ENCODE assay signal across 24 cellular contexts in the genomic region with DNA sequence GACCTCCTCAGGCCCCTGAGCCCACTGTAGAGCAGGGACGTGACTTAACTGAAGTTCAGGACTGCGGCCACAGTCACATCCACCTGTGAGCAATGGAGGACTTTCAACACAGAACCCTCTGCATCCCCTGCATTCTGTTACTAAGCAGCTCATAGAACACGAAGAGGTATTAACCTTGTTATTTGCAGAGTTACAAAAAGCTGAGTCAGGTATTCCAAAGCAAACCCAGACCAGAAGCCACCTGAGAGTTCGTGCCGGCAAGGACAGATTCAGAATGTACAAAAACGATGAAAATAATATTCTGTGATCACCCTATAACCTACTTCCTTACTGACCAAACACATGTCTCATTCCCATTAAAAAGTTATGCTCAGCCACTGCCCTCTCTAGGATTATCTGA. TPM values are rescaled to one million over a fixed set of nuclear protein-coding genes. Genes with fewer than 3 reads are reported as not detected.
"Had no signal": no experiment of that assay in that cellular context is flagged by ENCODE, and none has a peak within 500 bp of the region (broad histone marks: within the 10 kb centered on the region; RNA-seq: fewer than 3 reads in every experiment).

No MANE protein-coding gene starts in this region.

- H3K36me3 Mint-ChIP-seq: stimulated activated memory B cell treated with anti-CD40 and anti-IgM and Interleukin-4, amounts not matched to agents 10 μg/mL and 1 μg/mL and 100 μg/mL, for 72 hours had no signal

- H3K4me1 ChIP-seq: esophagus muscularis mucosa, gastroesophageal sphincter, psoas muscle, tibial nerve, upper lobe of right lung, vagina had no signal

- H3K36me3 ChIP-seq: esophagus muscularis mucosa, gastroesophageal sphincter, spleen, tibial nerve, upper lobe of right lung, vagina had no signal

- H3K4me3 ChIP-seq: coronary artery, esophagus muscularis mucosa, gastroesophageal sphincter, psoas muscle, spleen, tibial nerve, upper lobe of right lung, vagina had no signal

- DNase-seq: effector CD4-positive, alpha-beta T cell; glutamatergic neuron; immature natural killer cell; left colon; naive thymus-derived CD4-positive, alpha-beta T cell; nephron progenitor cell; psoas muscle; retina; spleen; stimulated activated CD4-positive, alpha-beta T cell treated with anti-CD3 and anti-CD28 coated beads, Interleukin-15, amount 100 ng/mL, for 24 hours; stimulated activated CD4-positive, alpha-beta T cell treated with anti-CD3 and anti-CD28 coated beads, Interleukin-1b, Interleukin-23, amount 100 ng/mL, for 48 hours; stimulated activated CD4-positive, alpha-beta T cell treated with anti-CD3 and anti-CD28 coated beads, Interleukin-4, amount 100 ng/mL, for 24 hours; upper lobe of right lung had no signal

- H3K27me3 ChIP-seq: spleen, tibial nerve, upper lobe of right lung, vagina had no signal

- H3K27ac Mint-ChIP-seq: immature natural killer cell; naive thymus-derived CD4-positive, alpha-beta T cell; nephron progenitor cell; stimulated activated memory B cell treated with anti-CD40 and anti-IgM and Interleukin-4, amounts not matched to agents 10 μg/mL and 1 μg/mL and 100 μg/mL, for 72 hours; stimulated activated naive CD8-positive, alpha-beta T cell treated with anti-CD3 and anti-CD28 coated beads, Interleukin-15, Interleukin-2, amounts not matched to agents 100 ng/mL and 50 ng/mL, for 24 hours had no signal

- H3K27ac ChIP-seq: coronary artery, esophagus muscularis mucosa, gastroesophageal sphincter, psoas muscle, spleen, tibial nerve, upper lobe of right lung, vagina had no signal

- H3K9me3 ChIP-seq: esophagus muscularis mucosa, gastroesophageal sphincter, psoas muscle, spleen, tibial nerve, upper lobe of right lung, vagina had no signal

- H3K4me3 Mint-ChIP-seq: immature natural killer cell; naive thymus-derived CD4-positive, alpha-beta T cell; nephron progenitor cell; stimulated activated memory B cell treated with anti-CD40 and anti-IgM and Interleukin-4, amounts not matched to agents 10 μg/mL and 1 μg/mL and 100 μg/mL, for 72 hours; stimulated activated naive CD8-positive, alpha-beta T cell treated with anti-CD3 and anti-CD28 coated beads, Interleukin-15, Interleukin-2, amounts not matched to agents 100 ng/mL and 50 ng/mL, for 24 hours had no signal

- H3K9me3 Mint-ChIP-seq: immature natural killer cell; nephron progenitor cell; stimulated activated memory B cell treated with anti-CD40 and anti-IgM and Interleukin-4, amounts not matched to agents 10 μg/mL and 1 μg/mL and 100 μg/mL, for 72 hours; stimulated activated naive CD8-positive, alpha-beta T cell treated with anti-CD3 and anti-CD28 coated beads, Interleukin-15, Interleukin-2, amounts not matched to agents 100 ng/mL and 50 ng/mL, for 24 hours had no signal

- H3K4me1 Mint-ChIP-seq: immature natural killer cell; nephron progenitor cell; stimulated activated memory B cell treated with anti-CD40 and anti-IgM and Interleukin-4, amounts not matched to agents 10 μg/mL and 1 μg/mL and 100 μg/mL, for 72 hours had no signal

RNA-seq across cellular contexts. Expression of gene PRSS3, which starts 33.0 kb away (rescaled TPM):
- total RNA-seq: mesenteric fat pad, mononuclear cell, omental fat pad, sciatic nerve, spleen, tibial nerve, upper lobe of right lung had no signal
- polyA plus RNA-seq: naive thymus-derived CD4-positive, alpha-beta T cell had no signal
